In the genomic region with DNA sequence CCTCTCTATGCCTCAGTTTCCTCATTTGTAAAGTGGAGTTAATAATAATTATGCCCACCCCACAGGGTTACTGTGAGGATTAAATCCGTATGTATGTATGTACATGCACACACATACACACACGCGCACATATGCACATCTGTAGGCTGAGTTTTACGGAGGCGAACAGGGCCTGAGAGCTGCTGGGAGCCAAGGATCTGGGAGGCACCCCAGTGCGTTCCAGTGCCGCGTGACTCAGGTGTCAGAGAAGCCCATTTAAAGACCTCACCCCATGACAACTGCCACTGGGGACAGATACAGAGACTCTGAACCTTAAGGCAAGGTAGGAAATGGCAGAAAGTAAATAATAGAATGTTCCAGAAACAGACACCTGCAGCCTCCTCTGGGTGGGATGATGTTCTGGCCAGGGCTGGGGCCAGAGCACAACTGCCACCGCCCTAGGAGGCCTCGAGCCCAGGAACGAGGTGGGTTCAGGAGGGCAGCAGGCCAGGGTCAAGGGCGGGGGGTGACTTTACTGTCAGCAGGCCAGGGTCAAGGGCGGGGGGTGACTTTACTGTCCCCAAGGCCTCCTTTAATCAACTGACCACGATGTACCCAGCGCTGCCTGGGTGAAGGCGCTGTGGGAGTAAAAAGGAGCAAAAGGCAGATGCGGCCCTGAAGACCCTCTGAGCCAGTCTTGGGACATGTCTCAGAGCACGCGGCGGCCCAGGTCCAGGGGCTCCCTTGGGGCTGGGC, we compare ENCODE assay signal across 23 cellular contexts. TPM values are rescaled to one million over a fixed set of nuclear protein-coding genes. Genes with fewer than 3 reads are reported as not detected.
DNase-seq lines count a peak whose midpoint lies in the region; ATAC-seq, FAIRE-seq and TF ChIP-seq lines count a peak whose summit lies in the region.
"Had no signal": no experiment of that assay in that cellular context is flagged by ENCODE, and none has a peak within 500 bp of the region (broad histone marks: within the 10 kb centered on the region; RNA-seq: fewer than 3 reads in every experiment).

No MANE protein-coding gene starts in this region.

- TF ChIP-seq CTCF in right lobe of liver (IDR thresholded peaks at IDR 0.05) (no peak), sigmoid colon (IDR thresholded peaks at IDR 0.05) (no peak), GM23338 (conservative IDR thresholded peaks at IDR 0.05; ENCODE audit: low read depth in 2 of 2) (no peak)

- H3K27ac Mint-ChIP-seq in activated T-cell treated with anti-CD3 and anti-CD28 coated beads, Interleukin-2, amount 50 U/mL, for 24 hours, result peak overlapping the region; percentile 22
- peak overlapping the region; percentile 62 for H3K27ac Mint-ChIP-seq in dendritic cell treated with granulocyte-macrophage colony-stimulating factor and Interleukin-4, amounts not matched to agents 40 ng/mL and 50 ng/mL, for 4 days
- H3K27ac Mint-ChIP-seq in GM23338, result no peak overlapping the region
- H3K27ac Mint-ChIP-seq: H9 had no signal

- intact Hi-C loops in dendritic cell treated with granulocyte-macrophage colony-stimulating factor and Interleukin-4, amounts not matched to agents 40 ng/mL and 50 ng/mL, for 4 days (cut with micrococcal nuclease), result no loop called here
- intact Hi-C loops in right lobe of liver (cut with DNase I) (no loop called here), sigmoid colon (cut with DNase I) (no loop called here)

- H3K27ac ChIP-seq in right lobe of liver, result peak overlapping the region; percentile 91 to 99 (median 98)
- H3K27ac ChIP-seq in sigmoid colon, result peak overlapping the region; percentile 2 to 64 (median 18)
- H3K27ac ChIP-seq in GM23338 (ENCODE audit: low read depth), result no peak overlapping the region
- H3K27ac ChIP-seq: 22Rv1, C4-2B, RWPE1 had no signal

- DNase-seq in activated T-cell treated with anti-CD3 and anti-CD28 coated beads, Interleukin-2, amount 50 U/mL, for 24 hours, result no peak
- no peak for DNase-seq in activated T-cell treated with anti-CD3 and anti-CD28 coated beads for 4 hours
- DNase-seq in right lobe of liver, result peak in 2 of 3 donors; percentile 13 to 60
- no peak for DNase-seq in sigmoid colon
- DNase-seq in NCI-H510A treated with DMSO at 0.1 percent for 48 hours (lab: John Stamatoyannopoulos, UW), result no peak
- no peak for DNase-seq in H54 (ENCODE audit: insufficient read length, low spot score)
- DNase-seq in GM23338 (ENCODE audit: low spot score), result no peak
- DNase-seq: AML-193, DMS79, H9, Kasumi-1, MM.1S, NCI-H1092, NCI-H1436 treated with DMSO at 0.1 percent for 48 hours, NCI-H2029, NCI-H345, NCI-H526, PC-3 had no signal

- H3K4me3 ChIP-seq in right lobe of liver (no peak overlapping the region), sigmoid colon (no peak overlapping the region), GM23338 (no peak overlapping the region)

- no peaks in the 10 kb centered on the region for H4K20me1 ChIP-seq in GM23338 (replicated peaks; ENCODE audit: insufficient read depth)

- no peaks in the 10 kb centered on the region for H3K9me3 ChIP-seq in right lobe of liver
- no peaks in the 10 kb centered on the region for H3K9me3 ChIP-seq in sigmoid colon

- no peaks in the 10 kb centered on the region for H3K79me2 ChIP-seq in GM23338 (replicated peaks; ENCODE audit: insufficient read depth)

- H3K27me3 Mint-ChIP-seq in activated T-cell treated with anti-CD3 and anti-CD28 coated beads, Interleukin-2, amount 50 U/mL, for 24 hours, result no peaks in the 10 kb centered on the region
- H3K27me3 Mint-ChIP-seq in dendritic cell treated with granulocyte-macrophage colony-stimulating factor and Interleukin-4, amounts not matched to agents 40 ng/mL and 50 ng/mL, for 4 days, result no peaks in the 10 kb centered on the region
- peaks cover 14% of the 10 kb centered on the region for H3K27me3 Mint-ChIP-seq in GM23338 (ENCODE audit: insufficient read depth, low read depth, poor library complexity)

- no peak overlapping the region for H2AFZ ChIP-seq in GM23338

- TF ChIP-seq POLR2A in right lobe of liver (IDR thresholded peaks at IDR 0.05) (no peak), sigmoid colon (IDR thresholded peaks at IDR 0.05) (no peak), H54 (IDR thresholded peaks at IDR 0.05; ENCODE audit: low read depth, low read length) (no peak)

- no peaks in the 10 kb centered on the region for H3K9me3 Mint-ChIP-seq in activated T-cell treated with anti-CD3 and anti-CD28 coated beads, Interleukin-2, amount 50 U/mL, for 24 hours
- no peaks in the 10 kb centered on the region for H3K9me3 Mint-ChIP-seq in dendritic cell treated with granulocyte-macrophage colony-stimulating factor and Interleukin-4, amounts not matched to agents 40 ng/mL and 50 ng/mL, for 4 days
- no peaks in the 10 kb centered on the region for H3K9me3 Mint-ChIP-seq in GM23338
- H3K9me3 Mint-ChIP-seq: H9 had no signal

- ATAC-seq in right lobe of liver (peak in 2 of 4 donors; percentile 0), GM23338 (no peak)
- ATAC-seq: PC-3 had no signal

- WGBS in right lobe of liver (ENCODE audit: insufficient coverage, low coverage, low lambda C conversion rate, missing lambda C conversion rate), result 58% methylated on average over 14 of the region's 20 CpGs
- WGBS in sigmoid colon, 2 donors, result 92 to 93% methylated on average over 20 of the region's 20 CpGs

- H3K36me3 ChIP-seq in right lobe of liver (no peaks in the 10 kb centered on the region), sigmoid colon (no peaks in the 10 kb centered on the region), GM23338 (ENCODE audit: insufficient read depth) (no peaks in the 10 kb centered on the region)

- no peak overlapping the region for H3K4me2 ChIP-seq in GM23338

- H3K4me1 ChIP-seq in right lobe of liver (peaks cover 0 to 77% (median 40%) of the 10 kb centered on the region in 4 donors), sigmoid colon (peaks cover 0 to 17% (median 13%) of the 10 kb centered on the region in 4 donors), GM23338 (ENCODE audit: insufficient read depth) (no peaks in the 10 kb centered on the region)

- H3K27me3 ChIP-seq in right lobe of liver (no peaks in the 10 kb centered on the region), sigmoid colon (no peaks in the 10 kb centered on the region), GM23338 (ENCODE audit: insufficient read depth) (no peaks in the 10 kb centered on the region)

- H3K4me1 Mint-ChIP-seq in activated T-cell treated with anti-CD3 and anti-CD28 coated beads, Interleukin-2, amount 50 U/mL, for 24 hours (ENCODE audit: low read depth), result peaks cover 12% of the 10 kb centered on the region
- H3K4me1 Mint-ChIP-seq in dendritic cell treated with granulocyte-macrophage colony-stimulating factor and Interleukin-4, amounts not matched to agents 40 ng/mL and 50 ng/mL, for 4 days (ENCODE audit: low read depth), result peaks cover 79% of the 10 kb centered on the region
- H3K4me1 Mint-ChIP-seq in GM23338, result peaks cover 15% of the 10 kb centered on the region

- no peak for TF ChIP-seq EP300 in sigmoid colon (IDR thresholded peaks at IDR 0.05)

- no peaks in the 10 kb centered on the region for H3K36me3 Mint-ChIP-seq in activated T-cell treated with anti-CD3 and anti-CD28 coated beads, Interleukin-2, amount 50 U/mL, for 24 hours (ENCODE audit: low read depth)
- H3K36me3 Mint-ChIP-seq in dendritic cell treated with granulocyte-macrophage colony-stimulating factor and Interleukin-4, amounts not matched to agents 40 ng/mL and 50 ng/mL, for 4 days (ENCODE audit: low read depth), result peaks cover 29% of the 10 kb centered on the region
- H3K36me3 Mint-ChIP-seq in GM23338 (ENCODE audit: low read depth), result no peaks in the 10 kb centered on the region

- no peak overlapping the region for H3K4me3 Mint-ChIP-seq in activated T-cell treated with anti-CD3 and anti-CD28 coated beads, Interleukin-2, amount 50 U/mL, for 24 hours
- H3K4me3 Mint-ChIP-seq in dendritic cell treated with granulocyte-macrophage colony-stimulating factor and Interleukin-4, amounts not matched to agents 40 ng/mL and 50 ng/mL, for 4 days, result no peak overlapping the region
- no peak overlapping the region for H3K4me3 Mint-ChIP-seq in GM23338
- H3K4me3 Mint-ChIP-seq: H9 had no signal

- H3K9me2 ChIP-seq in GM23338 (ENCODE audit: insufficient read depth), result no peaks in the 10 kb centered on the region

- no peaks in the 10 kb centered on the region for H3F3A ChIP-seq in GM23338 (replicated peaks; ENCODE audit: low read depth)

- FAIRE-seq in H54 (lab: Jason Lieb, UNC), result no peak
- FAIRE-seq: D721Med had no signal

TF ChIP-seq in GM23338, 12 proteins besides CTCF, POLR2A, EP300 and RAD21 (continues in another document):
- TF ChIP-seq CREB1 (CRISPR knock-in tag; IDR thresholded peaks at IDR 0.05; ENCODE audit: low read depth) (no peak), ZNF114 (CRISPR knock-in tag; IDR thresholded peaks at IDR 0.05) (no peak), JUNB (IDR thresholded peaks at IDR 0.05; ENCODE audit: unreplicated experiment) (no peak), NANOG (IDR thresholded peaks at IDR 0.05; ENCODE audit: borderline replicate concordance) (no peak)

RNA-seq across cellular contexts. Expression of gene PRKAG2, which starts 54.9 kb away (rescaled TPM):
- total RNA-seq in right lobe of liver (10 to 100 TPM; 20.6 to 63.6 (median 29.5) TPM), sigmoid colon (10 to 100 TPM; 37.1 to 51.2 (median 40.1) TPM)
- polyA plus RNA-seq in sigmoid colon (10 to 100 TPM; 19.2 to 31.9 (median 29.4) TPM), GM23338 (2016; fragmentation: Nextera tagmentation; extraction: Ambion mirVana) (6.3 and 9.1 TPM in 2 replicates)
- 11.4 and 14.9 TPM in 2 replicates for total RNA-seq in GM23338 (2014; rRNA removed; shearing (Covaris generic))

Comparison
In these comparisons a context has a peak if more than half of its experiments do, and no peak if none do; other contexts are left out.
1. DNase-seq: peak in right lobe of liver (2 of 3); none in activated T-cell treated with anti-CD3 and anti-CD28 coated beads, Interleukin-2, amount 50 U/mL, for 24 hours (single experiment), activated T-cell treated with anti-CD3 and anti-CD28 coated beads for 4 hours (single experiment), sigmoid colon (single experiment), NCI-H510A treated with DMSO at 0.1 percent for 48 hours (single experiment), H54 (single experiment) and GM23338 (single experiment).